Comparison of ENCODE assay signal across 3 cellular contexts in genomic region chr5:1339818-1340210, GRCh38. TPM values are rescaled to one million over a fixed set of nuclear protein-coding genes. Genes with fewer than 3 reads are reported as not detected.
"Had no signal": no experiment of that assay in that cellular context is flagged by ENCODE, and none has a peak within 500 bp of the region (broad histone marks: within the 10 kb centered on the region; RNA-seq: fewer than 3 reads in every experiment).

No MANE protein-coding gene starts in this region.

RNA-seq across cellular contexts. Expression of gene TERT, which starts 44.9 kb away (rescaled TPM):
- total RNA-seq: body of pancreas, cardiac septum, Right ventricle myocardium superior had no signal
